ENCODE assay signal across 16 cellular contexts in the genomic region with DNA sequence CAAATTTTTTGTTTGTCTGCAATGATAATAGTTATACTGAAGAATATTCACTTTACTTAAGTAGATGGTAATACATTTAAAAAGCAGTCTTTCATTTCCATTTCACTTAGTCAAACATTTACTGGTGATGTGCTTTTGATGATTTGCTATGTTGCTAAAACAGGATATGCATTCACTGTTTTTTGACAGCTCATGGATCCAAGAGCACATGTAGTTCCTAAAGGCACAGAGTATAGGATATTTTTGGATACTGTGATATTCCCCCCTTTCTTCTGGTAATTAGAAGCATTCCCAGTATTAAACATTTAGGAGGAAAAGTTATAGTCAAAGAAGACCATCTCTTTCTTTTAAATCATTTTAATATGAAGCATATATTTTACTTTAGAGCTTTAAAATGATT.
"Had no signal": no experiment of that assay in that cellular context is flagged by ENCODE, and none has a peak within 500 bp of the region (broad histone marks: within the 10 kb centered on the region; RNA-seq: fewer than 3 reads in every experiment).

No MANE protein-coding gene starts in this region.

- H3K27ac ChIP-seq: cardiac muscle cell, neural progenitor cell, ovary, suprapubic skin had no signal

- ATAC-seq: stimulated activated naive B cell treated with anti-CD40 and anti-IgM and Interleukin-4, amounts not matched to agents 10 μg/mL and 1 μg/mL and 100 μg/mL, for 72 hours had no signal

- H3K27me3 ChIP-seq: cardiac muscle cell, esophagus squamous epithelium, heart right ventricle, neural progenitor cell, ovary, spleen, suprapubic skin had no signal

- H3K27me3 Mint-ChIP-seq: stimulated activated naive B cell treated with anti-CD40 and anti-IgM and Interleukin-4, amounts not matched to agents 10 μg/mL and 1 μg/mL and 100 μg/mL, for 72 hours had no signal

- DNase-seq: activated CD8-positive, alpha-beta memory T cell treated with anti-CD3 and anti-CD28 coated beads for 24 hours; activated effector memory CD4-positive, alpha-beta T cell treated with anti-CD3 and anti-CD28 coated beads, Interleukin-2, amount 50 U/mL, for 16 hours; esophagus squamous epithelium; foreskin fibroblast; heart right ventricle; islet precursor cell; mesendoderm; ovary; retina; SIG-M5; spleen; stimulated activated CD4-positive, alpha-beta T cell treated with anti-CD3 and anti-CD28 coated beads, Interleukin-2, amount 100 ng/mL, for 24 hours; stimulated activated naive B cell treated with anti-CD40 and anti-IgM and Interleukin-4, amounts not matched to agents 10 μg/mL and 1 μg/mL and 100 μg/mL, for 72 hours had no signal

- H3K36me3 Mint-ChIP-seq: neural progenitor cell had no signal

- H3K4me1 Mint-ChIP-seq: neural progenitor cell had no signal

- H3K4me3 Mint-ChIP-seq: neural progenitor cell; stimulated activated naive B cell treated with anti-CD40 and anti-IgM and Interleukin-4, amounts not matched to agents 10 μg/mL and 1 μg/mL and 100 μg/mL, for 72 hours had no signal

- H3K9me3 Mint-ChIP-seq: neural progenitor cell; stimulated activated naive B cell treated with anti-CD40 and anti-IgM and Interleukin-4, amounts not matched to agents 10 μg/mL and 1 μg/mL and 100 μg/mL, for 72 hours had no signal

- H3K27ac Mint-ChIP-seq: neural progenitor cell had no signal

- H3K9me3 ChIP-seq: esophagus squamous epithelium, heart right ventricle, ovary, spleen, suprapubic skin had no signal
